ENCODE assay signal across 8 cellular contexts in the genomic region with DNA sequence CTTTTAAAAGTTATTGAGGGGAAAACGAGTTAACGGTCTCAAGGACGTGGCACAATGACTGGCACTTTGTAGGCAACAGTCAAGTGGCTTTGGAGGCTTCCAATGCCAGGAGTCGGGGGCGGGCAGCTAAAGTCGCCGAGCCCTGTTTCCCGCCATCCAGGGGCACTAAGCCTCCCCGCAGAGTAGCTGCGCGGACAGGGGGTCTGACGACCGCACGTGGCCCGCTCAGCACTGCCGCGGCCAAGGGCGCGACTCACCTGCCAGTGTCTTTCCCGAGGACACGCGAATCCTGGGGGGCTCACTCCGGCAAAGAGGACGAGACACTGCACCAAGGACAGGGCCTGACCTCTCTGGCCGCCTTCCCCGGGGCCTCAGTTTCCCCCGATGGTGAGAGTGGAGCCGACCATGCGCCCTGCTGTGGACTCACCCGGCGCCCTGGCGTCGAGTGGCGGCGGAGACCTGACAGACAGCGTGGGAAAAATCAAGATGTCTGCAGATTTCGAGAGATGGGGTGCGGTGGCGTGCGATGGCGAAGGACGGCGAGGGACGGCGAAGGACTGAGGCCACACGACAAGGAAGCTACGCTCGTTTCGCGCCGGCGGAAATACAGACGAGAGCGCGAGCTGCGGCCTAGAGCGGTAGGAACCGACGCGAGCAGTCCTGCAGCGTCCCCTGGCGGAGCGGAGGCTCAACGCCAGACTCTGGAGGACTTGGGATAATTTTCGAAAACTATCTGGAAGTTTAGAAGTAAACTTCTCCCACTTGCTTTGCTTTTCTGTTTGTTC.
A peak's percentile ranks its signal among the peaks of the same experiment; 100 is the strongest.
DNase-seq lines count a peak whose midpoint lies in the region; ATAC-seq and TF ChIP-seq lines count a peak whose summit lies in the region.

TSS of gene SNHG17 (minus strand) at position 559 of the 785 bp plus-strand sequence.

- DNase-seq in NCI-H2029 treated with DMSO at 0.1 percent for 48 hours (lab: John Stamatoyannopoulos, UW): peak; percentile 75
- DNase-seq in T-helper 9 cell: peak; percentile 88
- peak; percentile 87 for DNase-seq in astrocyte of the cerebellum (ENCODE audit: low read depth)
- peak; percentile 79 to 80 for DNase-seq in hippocampal formation (lab: John Stamatoyannopoulos, UW)
- DNase-seq in retina: peak; percentile 94

- H3K4me3 ChIP-seq in astrocyte of the cerebellum (ENCODE audit: low read depth, low read length): peak within 1 kb of the TSS; percentile 66

- in situ Hi-C loops in astrocyte of the cerebellum (cut with HindIII; ENCODE audit: low sequenced_read_pairs): no loop called here

- TF ChIP-seq POLR2A in GM10847 (IDR thresholded peaks at IDR 0.05; ENCODE audit: extremely low read depth, insufficient read length): peak; percentile 98

- ATAC-seq in HG02852 (IDR thresholded peaks at IDR 0.05; ENCODE audit: unreplicated experiment) (peak; percentile 68), HG03342 (IDR thresholded peaks at IDR 0.05; ENCODE audit: unreplicated experiment) (no peak)

- TF ChIP-seq CTCF in astrocyte of the cerebellum (IDR thresholded peaks at IDR 0.05; ENCODE audit: low read depth, low read length, missing control alignments): peak; percentile 99
